8 cellular contexts compared by ENCODE assay signal in the genomic region with DNA sequence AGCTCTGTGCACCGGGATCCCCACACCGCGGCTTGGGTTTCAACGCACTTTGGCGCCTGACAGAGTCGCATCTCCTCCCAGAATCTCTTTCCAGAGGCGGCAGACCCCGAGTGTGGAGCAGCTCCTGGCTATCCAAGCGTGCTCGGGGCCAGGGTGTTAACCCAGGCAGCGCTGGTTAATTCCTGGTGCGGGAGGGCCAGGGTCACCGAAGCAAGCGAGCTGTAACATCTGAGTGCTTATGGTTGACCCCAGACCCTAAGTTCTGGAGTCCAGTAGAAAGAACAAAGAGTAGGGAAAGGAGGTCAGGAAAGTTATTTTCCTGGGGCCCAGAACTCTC. TPM values are rescaled to one million over a fixed set of nuclear protein-coding genes. Genes with fewer than 3 reads are reported as not detected.
DNase-seq lines count a peak whose midpoint lies in the region; ATAC-seq and TF ChIP-seq lines count a peak whose summit lies in the region.
"Had no signal": no experiment of that assay in that cellular context is flagged by ENCODE, and none has a peak within 500 bp of the region (broad histone marks: within the 10 kb centered on the region; RNA-seq: fewer than 3 reads in every experiment).

No MANE protein-coding gene starts in this region.

- H3K27me3 ChIP-seq in HUES64 (ENCODE audit: insufficient read depth, low read length) (peaks cover 99% of the 10 kb centered on the region), mesendoderm (ENCODE audit: insufficient read depth, low read length, poor library complexity) (peaks cover 90% of the 10 kb centered on the region), suprapubic skin (peaks cover 88% of the 10 kb centered on the region), BE2C (peaks cover 97% of the 10 kb centered on the region)

- peaks cover 52% of the 10 kb centered on the region for H3K4me1 Mint-ChIP-seq in central memory CD8-positive, alpha-beta T cell

- no peak overlapping the region for H2AK5ac ChIP-seq in mesendoderm (ENCODE audit: low read length)

- intact Hi-C loops in lower leg skin (cut with DNase I; ENCODE audit: low total_unique reads), result no loop called here

- no peak overlapping the region for H3K9ac ChIP-seq in HUES64 (ENCODE audit: low read depth, low read length)
- H3K9ac ChIP-seq in mesendoderm (ENCODE audit: low read length), result peak overlapping the region; percentile 41

- H3K27me3 Mint-ChIP-seq in central memory CD8-positive, alpha-beta T cell, result peaks cover 76% of the 10 kb centered on the region

- TF ChIP-seq POLR2A in suprapubic skin (IDR thresholded peaks at IDR 0.05) (no peak), lower leg skin (IDR thresholded peaks at IDR 0.05) (no peak)

- peak overlapping the region; percentile 66 for H3K4me3 Mint-ChIP-seq in central memory CD8-positive, alpha-beta T cell

- H3K27ac Mint-ChIP-seq in central memory CD8-positive, alpha-beta T cell (ENCODE audit: low read depth), result no peak overlapping the region

- H3K9me3 ChIP-seq in HUES64 (ENCODE audit: insufficient read depth, low read depth, low read length) (no peaks in the 10 kb centered on the region), suprapubic skin (no peaks in the 10 kb centered on the region), BE2C (no peaks in the 10 kb centered on the region; the same call in 1 of the 2 replicates)

- no peaks in the 10 kb centered on the region for H3K9me3 Mint-ChIP-seq in central memory CD8-positive, alpha-beta T cell

- no peak overlapping the region for H3K56ac ChIP-seq in mesendoderm (ENCODE audit: low read length)

- H3K27ac ChIP-seq in HUES64 (ENCODE audit: low read depth, low read length), result no peak overlapping the region
- H3K27ac ChIP-seq in mesendoderm (ENCODE audit: low read depth, low read length), result no peak overlapping the region
- peak overlapping the region; percentile 67 for H3K27ac ChIP-seq in suprapubic skin

- TF ChIP-seq EP300 in suprapubic skin (IDR thresholded peaks at IDR 0.05), result no peak

- no peak for TF ChIP-seq CTCF in suprapubic skin (IDR thresholded peaks at IDR 0.05)
- TF ChIP-seq CTCF in BE2C (IDR thresholded peaks at IDR 0.05; ENCODE audit: low read depth, low read length), result no peak
- no peak for TF ChIP-seq CTCF in lower leg skin (IDR thresholded peaks at IDR 0.05)

- H3K4me2 ChIP-seq in mesendoderm (ENCODE audit: low read length), result peak overlapping the region; percentile 38

- H2BK120ac ChIP-seq in mesendoderm (ENCODE audit: low read depth, low read length), result no peak overlapping the region

- H2BK5ac ChIP-seq in mesendoderm (ENCODE audit: low read length), result no peak overlapping the region

- H3K36me3 ChIP-seq in HUES64 (ENCODE audit: insufficient read depth, low read length) (no peaks in the 10 kb centered on the region), mesendoderm (ENCODE audit: control insufficient read depth, insufficient read depth, low read length) (no peaks in the 10 kb centered on the region), suprapubic skin (no peaks in the 10 kb centered on the region), BE2C (no peaks in the 10 kb centered on the region)

- H4K5ac ChIP-seq in mesendoderm (ENCODE audit: low read length), result no peak overlapping the region

- H3K23ac ChIP-seq in mesendoderm (ENCODE audit: low read length), result no peak overlapping the region

- H3K36me3 Mint-ChIP-seq in central memory CD8-positive, alpha-beta T cell (ENCODE audit: insufficient read depth), result peaks cover 14% of the 10 kb centered on the region

- H3K4me1 ChIP-seq in HUES64 (ENCODE audit: insufficient read depth, low read length) (peaks cover 4% of the 10 kb centered on the region; the same call in 1 of the 2 replicates), mesendoderm (ENCODE audit: control insufficient read depth, low read depth, low read length) (peaks cover 7% of the 10 kb centered on the region), suprapubic skin (peaks cover 60% of the 10 kb centered on the region), BE2C (no peaks in the 10 kb centered on the region)

- H3K79me1 ChIP-seq in mesendoderm (ENCODE audit: low read length), result no peaks in the 10 kb centered on the region

- H3K4me3 ChIP-seq in HUES64 (ENCODE audit: low read length), result peak overlapping the region; percentile 60
- H3K4me3 ChIP-seq in mesendoderm (ENCODE audit: low read length), result no peak overlapping the region
- peak overlapping the region; percentile 51 for H3K4me3 ChIP-seq in suprapubic skin
- H3K4me3 ChIP-seq in BE2C (ENCODE audit: low read depth, low read length), result no peak overlapping the region
- H3K4me3 ChIP-seq in lower leg skin (ENCODE audit: low read depth, poor library complexity, severe bottlenecking), result no peak overlapping the region

- ATAC-seq in central memory CD8-positive, alpha-beta T cell (replicated peaks; ENCODE audit: extremely low read depth, poor library complexity, severe bottlenecking), result no peak

- no peak overlapping the region for H3K4ac ChIP-seq in mesendoderm (ENCODE audit: low read depth, low read length)

- H4K8ac ChIP-seq in mesendoderm (ENCODE audit: low read depth, low read length), result no peak overlapping the region

- no peak for DNase-seq in central memory CD8-positive, alpha-beta T cell (ENCODE audit: low spot score in 2 of 2)
- no peak for DNase-seq in mesendoderm
- DNase-seq in suprapubic skin (ENCODE audit: low spot score in 2 of 2), result no peak
- DNase-seq in HCEC 1CT, result no peak
- no peak for DNase-seq in BE2C
- DNase-seq in lower leg skin (ENCODE audit: low spot score in 2 of 2), result no peak
- DNase-seq: central memory CD4-positive, alpha-beta T cell had no signal

- H3K18ac ChIP-seq in mesendoderm (ENCODE audit: low read length), result no peak overlapping the region

- 2% methylated on average over 14 of the region's 14 CpGs for WGBS in HUES64
- WGBS in mesendoderm (ENCODE audit: extremely low coverage, insufficient coverage, low lambda C conversion rate), result no CpG with 5 or more reads among the region's 14 CpGs
- WGBS in suprapubic skin, result 13% methylated on average over 14 of the region's 14 CpGs
- WGBS in lower leg skin, 2 donors, result 35 to 41% methylated on average over 10 to 14 of the region's 14 CpGs

- no peak overlapping the region for H2BK15ac ChIP-seq in mesendoderm (replicated peaks; ENCODE audit: low read depth)

- no peaks in the 10 kb centered on the region for H3K79me2 ChIP-seq in mesendoderm (ENCODE audit: control insufficient read depth, insufficient read depth, low read length)

RNA-seq across cellular contexts. Expression of a gene that starts 0.6 kb away (rescaled TPM):
- polyA plus RNA-seq in HUES64 (2013, experiment 1 of 2), result not detected
- polyA plus RNA-seq in HUES64 (2013, experiment 2 of 2), result 0.19 TPM
- polyA plus RNA-seq in mesendoderm (2013, experiment 1 of 2), result 0.04 TPM
- 0.08 TPM for polyA plus RNA-seq in mesendoderm (2013, experiment 2 of 2)
- 10 to 100 TPM in 1 of 4 donors, 1 to 10 TPM in 3; 3.0 to 12.8 (median 5.6) TPM for total RNA-seq in suprapubic skin
- not detected for polyA plus RNA-seq in BE2C (2012; ENCODE audit: insufficient read depth, insufficient read length, low read depth)
- 10 to 100 TPM in 3 of 4 donors, 1 to 10 TPM in 1; 1.1 to 16.2 (median 12.7) TPM for total RNA-seq in lower leg skin

Comparison
In these comparisons a context has a peak if more than half of its experiments do, and no peak if none do; other contexts are left out.
1. H3K4me3 ChIP-seq: peak in HUES64 (single experiment) and suprapubic skin (single experiment); none in mesendoderm (single experiment), BE2C (single experiment) and lower leg skin (single experiment).